In genomic region chr9:136009516-136009915, GRCh38 we compare ENCODE assay signal across 24 cellular contexts. TPM values are rescaled to one million over a fixed set of nuclear protein-coding genes. Genes with fewer than 3 reads are reported as not detected.
DNase-seq lines count a peak whose midpoint lies in the region; ATAC-seq and TF ChIP-seq lines count a peak whose summit lies in the region.
"Had no signal": no experiment of that assay in that cellular context is flagged by ENCODE, and none has a peak within 500 bp of the region (broad histone marks: within the 10 kb centered on the region; RNA-seq: fewer than 3 reads in every experiment).

No MANE protein-coding gene starts in this region.

- H3K27me3 Mint-ChIP-seq in CD14-positive monocyte (ENCODE audit: low read depth in 3 of 3) = peaks cover 0 to 2% (median 0%) of the 10 kb centered on the region in 3 donors
- H3K27me3 Mint-ChIP-seq: activated CD4-positive, alpha-beta T cell treated with anti-CD3 and anti-CD28 coated beads, Interleukin-2, amount 10 ng/mL, durations not matched to agents 7 days and 5 days had no signal

- no peak for TF ChIP-seq POLR2A in sigmoid colon (IDR thresholded peaks at IDR 0.05)

- no peak for TF ChIP-seq EP300 in sigmoid colon (IDR thresholded peaks at IDR 0.05)

- H3K27ac Mint-ChIP-seq in CD14-positive monocyte = peak overlapping the region in 4 of 7 donors; percentile 38 to 81 (median 46)
- H3K27ac Mint-ChIP-seq: activated CD4-positive, alpha-beta T cell treated with anti-CD3 and anti-CD28 coated beads, Interleukin-2, amount 10 ng/mL, durations not matched to agents 7 days and 5 days; WTC11 had no signal

- CTCF ChIA-PET in RWPE1 (lab: Yijun Ruan, JAX) = interaction anchor here (0.9 kb wide), 1 partner anchor 18 kb away, joined by 4 read pairs; no protein-coding TSS in a partner anchor

- peaks cover 40 to 72% of the 10 kb centered on the region in 2 donors for H3K36me3 Mint-ChIP-seq in CD14-positive monocyte
- H3K36me3 Mint-ChIP-seq: WTC11 had no signal

- 90 to 92% methylated on average over 16 of the region's 16 CpGs for WGBS in sigmoid colon, 2 donors

- no peaks in the 10 kb centered on the region for H3K4me1 Mint-ChIP-seq in CD14-positive monocyte
- H3K4me1 Mint-ChIP-seq: activated CD4-positive, alpha-beta T cell treated with anti-CD3 and anti-CD28 coated beads, Interleukin-2, amount 10 ng/mL, durations not matched to agents 7 days and 5 days had no signal

- no peak for DNase-seq in CD14-positive monocyte (ENCODE audit: low spot score)
- no peak for DNase-seq in RWPE1 (ENCODE audit: low spot score)
- peak in 1 of 2 donors; percentile 77 for DNase-seq in left lung
- DNase-seq in sigmoid colon = no peak
- DNase-seq in HUDEP-2 (lab: John Stamatoyannopoulos, UW; ENCODE audit: unreplicated experiment in 76 of 76) = no peak
- DNase-seq in medulla oblongata (ENCODE audit: extremely low spot score) = no peak
- DNase-seq in NOMO-1 treated with dmso at 0.1 percent for 144 hours (lab: John Stamatoyannopoulos, UW; ENCODE audit: unreplicated experiment) = no peak
- no peak for DNase-seq in GM19238 (ENCODE audit: insufficient read length, low spot score)
- DNase-seq: activated CD4-positive, alpha-beta T cell treated with anti-CD3 and anti-CD28 coated beads, Interleukin-2, amount 10 ng/mL, durations not matched to agents 7 days and 5 days; activated naive CD4-positive, alpha-beta T cell; activated T-cell treated with anti-CD3 and anti-CD28 coated beads, Interleukin-2, amount 50 U/mL, for 48 hours; C1 segment of cervical spinal cord; Calu3; DND-41; MV-4-11; NCI-H146; PC-9; SHP77 treated with DMSO at 0.1 percent for 48 hours; stimulated activated naive CD4-positive, alpha-beta T cell treated with Interleukin-2 at 50 U/mL for 16 hours; T1000; tibial artery had no signal

- H3K27me3 ChIP-seq in left lung (no peaks in the 10 kb centered on the region), sigmoid colon (no peaks in the 10 kb centered on the region)
- H3K27me3 ChIP-seq: tibial artery had no signal

- POLR2A ChIA-PET in RWPE1 (lab: Yijun Ruan, JAX; ENCODE audit: low non-redundant PET) = no interaction called here

- no peak for TF ChIP-seq CTCF in CD14-positive monocyte (IDR thresholded peaks at IDR 0.05)
- no peak for TF ChIP-seq CTCF in RWPE1 (conservative IDR thresholded peaks at IDR 0.05; ENCODE audit: low read depth)
- no peak for TF ChIP-seq CTCF in left lung (IDR thresholded peaks at IDR 0.05)
- no peak for TF ChIP-seq CTCF in sigmoid colon (IDR thresholded peaks at IDR 0.05)

- H3K9me3 ChIP-seq in left lung (no peaks in the 10 kb centered on the region), sigmoid colon (no peaks in the 10 kb centered on the region)
- H3K9me3 ChIP-seq: tibial artery had no signal

- no peak overlapping the region for H3K4me3 Mint-ChIP-seq in CD14-positive monocyte
- H3K4me3 Mint-ChIP-seq: activated CD4-positive, alpha-beta T cell treated with anti-CD3 and anti-CD28 coated beads, Interleukin-2, amount 10 ng/mL, durations not matched to agents 7 days and 5 days; WTC11 had no signal

- H3K9me3 Mint-ChIP-seq in CD14-positive monocyte = peaks cover 0 to 2% (median 0%) of the 10 kb centered on the region in 7 donors
- H3K9me3 Mint-ChIP-seq: activated CD4-positive, alpha-beta T cell treated with anti-CD3 and anti-CD28 coated beads, Interleukin-2, amount 10 ng/mL, durations not matched to agents 7 days and 5 days; WTC11 had no signal

- H3K4me1 ChIP-seq in left lung = peaks cover 0 to 45% of the 10 kb centered on the region in 2 donors
- H3K4me1 ChIP-seq in sigmoid colon = peaks cover 0 to 56% (median 50%) of the 10 kb centered on the region in 4 donors

- H3K27ac ChIP-seq in RWPE1 (peak overlapping the region; percentile 25), left lung (peak overlapping the region; percentile 59 to 80), sigmoid colon (peak overlapping the region in 3 of 4 donors; percentile 11 to 85 (median 83))
- H3K27ac ChIP-seq: PC-9, tibial artery had no signal

- no peak for ATAC-seq in left lung
- ATAC-seq: HCT116, WTC11 had no signal

- H3K36me3 ChIP-seq in left lung (peaks cover 0 to 53% of the 10 kb centered on the region in 2 donors), sigmoid colon (peaks cover 4 to 34% (median 21%) of the 10 kb centered on the region in 4 donors)

- intact Hi-C loops in CD14-positive monocyte (cut with micrococcal nuclease) = no loop called here
- intact Hi-C loops in left lung (cut with DNase I) = no loop called here
- intact Hi-C loops in sigmoid colon (cut with DNase I) = no loop called here

- no peak overlapping the region for H3K4me3 ChIP-seq in left lung
- H3K4me3 ChIP-seq in sigmoid colon = no peak overlapping the region
- H3K4me3 ChIP-seq: lung, PC-9, tibial artery had no signal

RNA-seq across cellular contexts. Expression of gene UBAC1, which starts 48.3 kb away (rescaled TPM):
- polyA plus RNA-seq in CD14-positive monocyte = 10 to 100 TPM; 35.8 to 52.5 TPM
- total RNA-seq in left lung = 10 to 100 TPM; 28.5 to 40.2 TPM
- 10 to 100 TPM; 57.4 to 80.9 (median 67.3) TPM for total RNA-seq in sigmoid colon
- polyA plus RNA-seq in sigmoid colon = 10 to 100 TPM; 60.8 to 76.3 (median 71.8) TPM

Comparison
In these comparisons a context has a peak if more than half of its experiments do, and no peak if none do; other contexts are left out.
1. H3K27ac ChIP-seq: peak in every context shown above with its lines; median percentile 83 in sigmoid colon; 70 in left lung; 25 in RWPE1.